18 cellular contexts compared by ENCODE assay signal in the genomic region with DNA sequence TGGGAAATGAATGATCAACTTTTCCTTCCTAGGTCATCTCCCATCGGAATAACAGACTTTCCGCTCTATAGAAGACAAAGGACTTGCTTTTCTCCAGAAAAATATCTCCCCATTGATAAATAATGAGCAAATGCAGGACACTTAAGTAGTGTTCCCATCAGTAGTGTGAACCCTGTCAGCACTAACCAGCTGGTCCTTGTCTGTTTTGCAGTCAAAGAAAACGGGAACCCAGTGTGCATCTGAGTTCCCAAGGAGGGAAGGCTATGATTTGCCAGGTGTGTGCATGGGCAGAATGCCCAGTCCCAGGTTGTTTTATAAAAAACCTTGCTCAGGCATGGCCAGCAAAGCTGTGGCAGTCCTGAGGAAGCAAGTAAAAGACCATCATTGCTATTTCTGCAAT.
DNase-seq lines count a peak whose midpoint lies in the region; ATAC-seq and TF ChIP-seq lines count a peak whose summit lies in the region.
"Had no signal": no experiment of that assay in that cellular context is flagged by ENCODE, and none has a peak within 500 bp of the region (broad histone marks: within the 10 kb centered on the region; RNA-seq: fewer than 3 reads in every experiment).

No MANE protein-coding gene starts in this region.

- H3K27me3 Mint-ChIP-seq in stimulated activated memory B cell treated with anti-CD40 and anti-IgM and Interleukin-4, amounts not matched to agents 10 μg/mL and 1 μg/mL and 100 μg/mL, for 72 hours, result peaks cover 8% of the 10 kb centered on the region

- H3K9ac ChIP-seq in SK-N-SH, result peak overlapping the region; percentile 84; the same call in 1 of the 2 replicates

- no peak for TF ChIP-seq CTCF in SK-N-SH (IDR thresholded peaks at IDR 0.05)
- no peak for TF ChIP-seq CTCF in LNCaP clone FGC (IDR thresholded peaks at IDR 0.05; ENCODE audit: control insufficient read depth, extremely low read depth, insufficient read depth)
- TF ChIP-seq CTCF in brain microvascular endothelial cell (IDR thresholded peaks at IDR 0.05; ENCODE audit: low read depth, low read length, missing control alignments), result no peak
- no peak for TF ChIP-seq CTCF in osteoblast (IDR thresholded peaks at IDR 0.05; ENCODE audit: extremely low read depth, low read depth, low read length)
- TF ChIP-seq CTCF in lower lobe of right lung (IDR thresholded peaks at IDR 0.05), result no peak

- no peaks in the 10 kb centered on the region for H3K4me1 Mint-ChIP-seq in stimulated activated memory B cell treated with anti-CD40 and anti-IgM and Interleukin-4, amounts not matched to agents 10 μg/mL and 1 μg/mL and 100 μg/mL, for 72 hours

- DNase-seq in SK-N-SH, result no peak
- DNase-seq in LNCaP clone FGC (ENCODE audit: low read depth), result peak; percentile 84
- no peak for DNase-seq in brain microvascular endothelial cell
- DNase-seq in osteoblast (ENCODE audit: insufficient read length, low spot score, missing footprints), result no peak
- DNase-seq in lower lobe of right lung, result no peak
- DNase-seq: C1 segment of cervical spinal cord, GF-D8, H7, NCI-H1417 treated with DMSO at 0.1 percent for 48 hours, NCI-H1930, NCI-H510A, NCI-H82, Peyer's patch, SHP77 treated with DMSO at 0.1 percent for 48 hours had no signal

- peaks cover 65% of the 10 kb centered on the region for H3F3A ChIP-seq in SK-N-SH (replicated peaks; ENCODE audit: insufficient read depth)

- peaks cover 3% of the 10 kb centered on the region for H3K9me3 Mint-ChIP-seq in stimulated activated memory B cell treated with anti-CD40 and anti-IgM and Interleukin-4, amounts not matched to agents 10 μg/mL and 1 μg/mL and 100 μg/mL, for 72 hours

- TF ChIP-seq EP300 in SK-N-SH (IDR thresholded peaks at IDR 0.05; ENCODE audit: borderline replicate concordance in 1 of 2, low read depth in 1 of 2, low read length in 1 of 2), result no peak

- H4K20me1 ChIP-seq in SK-N-SH (ENCODE audit: insufficient read depth) (no peaks in the 10 kb centered on the region), osteoblast (ENCODE audit: insufficient read depth, low read length) (no peaks in the 10 kb centered on the region)

- H3K4me2 ChIP-seq in SK-N-SH (0 out of 2 replicates have a peak overlapping the region, but pooled peaks have one; percentile 6), osteoblast (ENCODE audit: insufficient read depth, low read length) (no peak overlapping the region)

- H2AFZ ChIP-seq in SK-N-SH (ENCODE audit: low read depth) (no peak overlapping the region), osteoblast (ENCODE audit: low read length) (no peak overlapping the region)

- H3K4me3 Mint-ChIP-seq in stimulated activated memory B cell treated with anti-CD40 and anti-IgM and Interleukin-4, amounts not matched to agents 10 μg/mL and 1 μg/mL and 100 μg/mL, for 72 hours, result no peak overlapping the region
- H3K4me3 Mint-ChIP-seq: IgD-negative memory B cell had no signal

- H3K36me3 ChIP-seq in SK-N-SH (replicated peaks in 1 of 2; ENCODE audit: control insufficient read depth in 1 of 2, insufficient read depth in 2 of 2, low read length in 1 of 2) (peaks cover 0 to 34% of the 10 kb centered on the region in 2 experiments), brain microvascular endothelial cell (replicated peaks) (no peaks in the 10 kb centered on the region), osteoblast (ENCODE audit: insufficient read depth, low read length) (no peaks in the 10 kb centered on the region), lower lobe of right lung (no peaks in the 10 kb centered on the region)
- H3K36me3 ChIP-seq: Peyer's patch had no signal

- H3K4me1 ChIP-seq in SK-N-SH (ENCODE audit: control insufficient read depth in 1 of 2, insufficient read depth in 2 of 2, low read depth in 1 of 2, low read length in 1 of 2), result peaks cover 0 to 65% of the 10 kb centered on the region in 2 experiments; a peak in 3 of 4 replicates
- H3K4me1 ChIP-seq in osteoblast (ENCODE audit: insufficient read depth, low read length), result peaks cover 64% of the 10 kb centered on the region
- no peaks in the 10 kb centered on the region for H3K4me1 ChIP-seq in lower lobe of right lung
- H3K4me1 ChIP-seq: Peyer's patch had no signal

- CTCF ChIA-PET in SK-N-SH (lab: Yijun Ruan, JAX), result interaction anchor here (1.3 kb wide), 1 partner anchor 11 kb away, joined by 4 read pairs; no protein-coding TSS in a partner anchor

- no peak overlapping the region for H3K27ac Mint-ChIP-seq in stimulated activated memory B cell treated with anti-CD40 and anti-IgM and Interleukin-4, amounts not matched to agents 10 μg/mL and 1 μg/mL and 100 μg/mL, for 72 hours
- H3K27ac Mint-ChIP-seq: IgD-negative memory B cell had no signal

- WGBS in SK-N-SH (ENCODE audit: low lambda C conversion rate), result 37% methylated on average over 3 of the region's 3 CpGs

- in situ Hi-C loops in brain microvascular endothelial cell (cut with HindIII; ENCODE audit: low pct_ligation_motif_present, low sequenced_read_pairs), result no loop called here

- POLR2A ChIA-PET in SK-N-SH (lab: Yijun Ruan, JAX), result no interaction called here

- H3K27me3 ChIP-seq in SK-N-SH (ENCODE audit: insufficient read depth) (no peaks in the 10 kb centered on the region), brain microvascular endothelial cell (replicated peaks) (no peaks in the 10 kb centered on the region), osteoblast (ENCODE audit: insufficient read depth, low read length) (no peaks in the 10 kb centered on the region), lower lobe of right lung (ENCODE audit: low read depth) (no peaks in the 10 kb centered on the region)
- H3K27me3 ChIP-seq: Peyer's patch had no signal

- ATAC-seq in SK-N-SH treated with all-trans-retinoic acid at 6 μM for 48 hours (no peak), GM21515 (IDR thresholded peaks at IDR 0.05; ENCODE audit: unreplicated experiment) (no peak), lower lobe of right lung (no peak)
- ATAC-seq in stimulated activated memory B cell treated with anti-CD40 and anti-IgM and Interleukin-4, amounts not matched to agents 10 μg/mL and 1 μg/mL and 100 μg/mL, for 72 hours, result no peak

- no peak for TF ChIP-seq RAD21 in SK-N-SH (IDR thresholded peaks at IDR 0.05; ENCODE audit: low read length)

- H3K36me3 Mint-ChIP-seq in stimulated activated memory B cell treated with anti-CD40 and anti-IgM and Interleukin-4, amounts not matched to agents 10 μg/mL and 1 μg/mL and 100 μg/mL, for 72 hours, result no peaks in the 10 kb centered on the region

- peaks cover 53% of the 10 kb centered on the region for H3K79me2 ChIP-seq in SK-N-SH (ENCODE audit: insufficient read depth)
- no peaks in the 10 kb centered on the region for H3K79me2 ChIP-seq in osteoblast (ENCODE audit: insufficient read depth, low read length)

- H3K9me2 ChIP-seq in SK-N-SH, result no peaks in the 10 kb centered on the region

- no peaks in the 10 kb centered on the region for H3K9me3 ChIP-seq in SK-N-SH
- no peaks in the 10 kb centered on the region for H3K9me3 ChIP-seq in osteoblast (ENCODE audit: low read depth, low read length)
- no peaks in the 10 kb centered on the region for H3K9me3 ChIP-seq in lower lobe of right lung
- H3K9me3 ChIP-seq: Peyer's patch had no signal

- H3K4me3 ChIP-seq in SK-N-SH (ENCODE audit: low read depth in 2 of 2, low read length in 1 of 2) (no peak overlapping the region), LNCaP clone FGC (ENCODE audit: low read depth, low read length) (no peak overlapping the region), brain microvascular endothelial cell (ENCODE audit: low read depth, low read length) (no peak overlapping the region), osteoblast (ENCODE audit: insufficient read depth, low read length) (no peak overlapping the region), lower lobe of right lung (no peak overlapping the region)
- H3K4me3 ChIP-seq: Peyer's patch had no signal

- H3K27ac ChIP-seq in SK-N-SH (ENCODE audit: low read depth in 2 of 2, low read length in 1 of 2) (peak overlapping the region; percentile 91 to 99; a peak in 3 of 4 replicates), brain microvascular endothelial cell (peak overlapping the region; percentile 98), osteoblast (ENCODE audit: low read depth, low read length) (peak overlapping the region; percentile 97), lower lobe of right lung (no peak overlapping the region)
- H3K27ac ChIP-seq: Peyer's patch had no signal

- intact Hi-C loops in lower lobe of right lung (cut with DNase I), result no loop called here

TF ChIP-seq in SK-N-SH, 30 proteins besides CTCF, POLR2A, EP300 and RAD21 (continues in another document):
- no peak for TF ChIP-seq TAF1 (IDR thresholded peaks at IDR 0.05; ENCODE audit: borderline replicate concordance, low read depth, low read length)
- TF ChIP-seq, protein P1, sequence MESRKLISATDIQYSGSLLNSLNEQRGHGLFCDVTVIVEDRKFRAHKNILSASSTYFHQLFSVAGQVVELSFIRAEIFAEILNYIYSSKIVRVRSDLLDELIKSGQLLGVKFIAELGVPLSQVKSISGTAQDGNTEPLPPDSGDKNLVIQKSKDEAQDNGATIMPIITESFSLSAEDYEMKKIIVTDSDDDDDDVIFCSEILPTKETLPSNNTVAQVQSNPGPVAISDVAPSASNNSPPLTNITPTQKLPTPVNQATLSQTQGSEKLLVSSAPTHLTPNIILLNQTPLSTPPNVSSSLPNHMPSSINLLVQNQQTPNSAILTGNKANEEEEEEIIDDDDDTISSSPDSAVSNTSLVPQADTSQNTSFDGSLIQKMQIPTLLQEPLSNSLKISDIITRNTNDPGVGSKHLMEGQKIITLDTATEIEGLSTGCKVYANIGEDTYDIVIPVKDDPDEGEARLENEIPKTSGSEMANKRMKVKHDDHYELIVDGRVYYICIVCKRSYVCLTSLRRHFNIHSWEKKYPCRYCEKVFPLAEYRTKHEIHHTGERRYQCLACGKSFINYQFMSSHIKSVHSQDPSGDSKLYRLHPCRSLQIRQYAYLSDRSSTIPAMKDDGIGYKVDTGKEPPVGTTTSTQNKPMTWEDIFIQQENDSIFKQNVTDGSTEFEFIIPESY (IDR thresholded peaks at IDR 0.05; ENCODE audit: borderline replicate concordance, low read depth), result no peak

TF ChIP-seq in SK-N-SH treated with all-trans-retinoic acid at 6 μM for 48 hours, 23 proteins besides CTCF, POLR2A, EP300 and RAD21 (continues in another document):
- TF ChIP-seq, protein P2, sequence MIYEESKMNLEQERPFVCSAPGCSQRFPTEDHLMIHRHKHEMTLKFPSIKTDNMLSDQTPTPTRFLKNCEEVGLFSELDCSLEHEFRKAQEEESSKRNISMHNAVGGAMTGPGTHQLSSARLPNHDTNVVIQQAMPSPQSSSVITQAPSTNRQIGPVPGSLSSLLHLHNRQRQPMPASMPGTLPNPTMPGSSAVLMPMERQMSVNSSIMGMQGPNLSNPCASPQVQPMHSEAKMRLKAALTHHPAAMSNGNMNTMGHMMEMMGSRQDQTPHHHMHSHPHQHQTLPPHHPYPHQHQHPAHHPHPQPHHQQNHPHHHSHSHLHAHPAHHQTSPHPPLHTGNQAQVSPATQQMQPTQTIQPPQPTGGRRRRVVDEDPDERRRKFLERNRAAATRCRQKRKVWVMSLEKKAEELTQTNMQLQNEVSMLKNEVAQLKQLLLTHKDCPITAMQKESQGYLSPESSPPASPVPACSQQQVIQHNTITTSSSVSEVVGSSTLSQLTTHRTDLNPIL (CRISPR knock-in tag; IDR thresholded peaks at IDR 0.05; ENCODE audit: low read depth), result no peak
- no peak for TF ChIP-seq ZNF8 (CRISPR knock-in tag; IDR thresholded peaks at IDR 0.05)
